In genomic region chr2:41926614-41927580, GRCh38 we compare ENCODE assay signal across 1 cellular context.
TF ChIP-seq lines count a peak whose summit lies in the region.

No MANE protein-coding gene starts in this region.

TF ChIP-seq in K562, 482 proteins besides CTCF, POLR2A, EP300 and RAD21 (continued from another document):
- no peak for TF ChIP-seq ZNF407 (IDR thresholded peaks at IDR 0.05; ENCODE audit: low read depth)
- TF ChIP-seq ZBTB40 (IDR thresholded peaks at IDR 0.05): no peak
- no peak for TF ChIP-seq ZBTB40 (CRISPR knock-in tag; IDR thresholded peaks at IDR 0.05)
- no peak for TF ChIP-seq NCOA4 (IDR thresholded peaks at IDR 0.05; ENCODE audit: partially characterized antibody)
- no peak for TF ChIP-seq EGR1 (conservative IDR thresholded peaks at IDR 0.05)
- no peak for TF ChIP-seq ZC3H8 (IDR thresholded peaks at IDR 0.05)
- no peak for TF ChIP-seq HLTF (IDR thresholded peaks at IDR 0.05)
- peak; percentile 33; the same call in 1 of the 2 replicates for TF ChIP-seq NR2C2 (CRISPR knock-in tag; IDR thresholded peaks at IDR 0.05)
- TF ChIP-seq NR2C2 (tag; IDR thresholded peaks at IDR 0.05): no peak
- no peak for TF ChIP-seq ELK1 (CRISPR knock-in tag; IDR thresholded peaks at IDR 0.05)
- TF ChIP-seq BCL6 (CRISPR knock-in tag; IDR thresholded peaks at IDR 0.05): no peak
- TF ChIP-seq EP400 (IDR thresholded peaks at IDR 0.05): no peak
- TF ChIP-seq BCLAF1 (IDR thresholded peaks at IDR 0.05; ENCODE audit: borderline replicate concordance in 1 of 2, control insufficient read depth in 1 of 2, low read depth in 2 of 2, low read length in 1 of 2): no peak
- TF ChIP-seq ILK (tag; IDR thresholded peaks at IDR 0.05; ENCODE audit: borderline replicate concordance, low read depth): no peak
- TF ChIP-seq FOSL1 (tag; conservative IDR thresholded peaks at IDR 0.05): peak; percentile 46
- no peak for TF ChIP-seq SMARCA4 (IDR thresholded peaks at IDR 0.05)
- TF ChIP-seq ZFX (CRISPR knock-in tag; IDR thresholded peaks at IDR 0.05): 0 out of 2 replicates have a peak, but pooled peaks have one; percentile 16
- no peak for TF ChIP-seq ZNF655 (CRISPR knock-in tag; IDR thresholded peaks at IDR 0.05)
- TF ChIP-seq STAG1 (CRISPR knock-in tag; IDR thresholded peaks at IDR 0.05; ENCODE audit: borderline replicate concordance): no peak
- no peak for TF ChIP-seq RBM34 (IDR thresholded peaks at IDR 0.05; ENCODE audit: borderline replicate concordance, insufficient read depth, low read length)
- TF ChIP-seq ZKSCAN8 (CRISPR knock-in tag; IDR thresholded peaks at IDR 0.05): no peak
- no peak for TF ChIP-seq SP2 (IDR thresholded peaks at IDR 0.05; ENCODE audit: extremely low read depth, low read depth, low read length, poor library complexity, severe bottlenecking)
- TF ChIP-seq ZNF280A (IDR thresholded peaks at IDR 0.05; ENCODE audit: low read depth, partially characterized antibody): no peak
- TF ChIP-seq TFAP4 (CRISPR knock-in tag; IDR thresholded peaks at IDR 0.05; ENCODE audit: borderline replicate concordance): no peak
- no peak for TF ChIP-seq PHB2 (IDR thresholded peaks at IDR 0.05; ENCODE audit: low read depth)
- no peak for TF ChIP-seq ETV1 (tag; conservative IDR thresholded peaks at IDR 0.05; ENCODE audit: low read depth)
